20 cellular contexts compared by ENCODE assay signal in genomic region chr18:13280066-13280795, GRCh38.
A peak's percentile ranks its signal among the peaks of the same experiment; 100 is the strongest.
DNase-seq lines count a peak whose midpoint lies in the region; ATAC-seq and TF ChIP-seq lines count a peak whose summit lies in the region.
"Had no signal": no experiment of that assay in that cellular context is flagged by ENCODE, and none has a peak within 500 bp of the region (broad histone marks: within the 10 kb centered on the region; RNA-seq: fewer than 3 reads in every experiment).

No MANE protein-coding gene starts in this region.

- no peaks in the 10 kb centered on the region for H3K27me3 Mint-ChIP-seq in stimulated activated naive CD8-positive, alpha-beta T cell treated with anti-CD3 and anti-CD28 coated beads, Interleukin-15, amount 100 ng/mL, for 72 hours

- no peak overlapping the region for H3K4me3 ChIP-seq in heart left ventricle
- H3K4me3 ChIP-seq in right atrium auricular region: no peak overlapping the region
- no peak overlapping the region for H3K4me3 ChIP-seq in WERI-Rb-1 (ENCODE audit: low read depth, low read length)
- H3K4me3 ChIP-seq in fibroblast of villous mesenchyme (ENCODE audit: low read depth, low read length): no peak overlapping the region
- H3K4me3 ChIP-seq: GM12878, GM23248, hepatocyte, lung, ovary had no signal

- no peaks in the 10 kb centered on the region for H3K27me3 ChIP-seq in heart left ventricle
- H3K27me3 ChIP-seq in right atrium auricular region: no peaks in the 10 kb centered on the region
- no peaks in the 10 kb centered on the region for H3K27me3 ChIP-seq in WERI-Rb-1 (ENCODE audit: insufficient read depth, low read depth, severe bottlenecking)
- H3K27me3 ChIP-seq: hepatocyte, ovary had no signal

- H3K9me3 Mint-ChIP-seq in stimulated activated naive CD8-positive, alpha-beta T cell treated with anti-CD3 and anti-CD28 coated beads, Interleukin-15, amount 100 ng/mL, for 72 hours: peaks cover 5 to 13% of the 10 kb centered on the region in 2 donors

- H3K4me3 Mint-ChIP-seq in stimulated activated naive CD8-positive, alpha-beta T cell treated with anti-CD3 and anti-CD28 coated beads, Interleukin-15, amount 100 ng/mL, for 72 hours: peak overlapping the region; percentile 76 to 80

- DNase-seq in heart left ventricle (peak in 4 of 5 donors; percentile 47 to 70 (median 56)), right atrium auricular region (ENCODE audit: low spot score) (no peak), WERI-Rb-1 (no peak), fibroblast of villous mesenchyme (ENCODE audit: low read depth) (peak; percentile 27), LoVo (ENCODE audit: low spot score) (no peak)
- no peak for DNase-seq in stimulated activated naive CD8-positive, alpha-beta T cell treated with anti-CD3 and anti-CD28 coated beads, Interleukin-15, amount 100 ng/mL, for 72 hours
- DNase-seq: activated CD8-positive, alpha-beta memory T cell treated with anti-CD3 and anti-CD28 coated beads, Interleukin-2, amount 50 U/mL, for 48 hours; brain microvascular endothelial cell; GM23248; NCI-H1092 treated with DMSO at 0.1 percent for 48 hours; NCI-H526; ovary; stimulated activated CD8-positive, alpha-beta memory T cell treated with anti-CD3 and anti-CD28 coated beads, Interleukin-4, amount 100 ng/mL, for 48 hours had no signal

- peaks cover 0 to 27% (median 8%) of the 10 kb centered on the region in 9 donors for H3K36me3 ChIP-seq in heart left ventricle
- H3K36me3 ChIP-seq in right atrium auricular region: no peaks in the 10 kb centered on the region
- no peaks in the 10 kb centered on the region for H3K36me3 ChIP-seq in WERI-Rb-1
- H3K36me3 ChIP-seq: brain microvascular endothelial cell, ovary had no signal

- peak overlapping the region in 1 of 2 donors; percentile 87 for H3K27ac Mint-ChIP-seq in stimulated activated naive CD8-positive, alpha-beta T cell treated with anti-CD3 and anti-CD28 coated beads, Interleukin-15, amount 100 ng/mL, for 72 hours

- TF ChIP-seq CTCF in heart left ventricle (IDR thresholded peaks at IDR 0.05) (no peak), right atrium auricular region (IDR thresholded peaks at IDR 0.05) (no peak), WERI-Rb-1 (IDR thresholded peaks at IDR 0.05; ENCODE audit: low read depth, low read length) (no peak), fibroblast of villous mesenchyme (IDR thresholded peaks at IDR 0.05; ENCODE audit: insufficient read depth, low read depth, low read length) (no peak)

- H3K4me1 ChIP-seq in heart left ventricle (peaks cover 0 to 51% (median 28%) of the 10 kb centered on the region in 12 donors), right atrium auricular region (peaks cover 0 to 53% of the 10 kb centered on the region in 2 donors)

- 53 to 63% (median 59%) methylated on average over 11 of the region's 11 CpGs for WGBS in heart left ventricle, 4 donors

- ATAC-seq in heart left ventricle (peak; percentile 40 to 93 (median 60)), HG02610 (IDR thresholded peaks at IDR 0.05; ENCODE audit: unreplicated experiment) (no peak), GM18517 (IDR thresholded peaks at IDR 0.05; ENCODE audit: unreplicated experiment) (no peak)
- ATAC-seq in stimulated activated naive CD8-positive, alpha-beta T cell treated with anti-CD3 and anti-CD28 coated beads, Interleukin-15, amount 100 ng/mL, for 72 hours: no peak

- intact Hi-C loops in heart left ventricle (cut with DNase I): loop anchor here in 2 of 10 donors (10.0 kb wide), 3 partner anchors 95 to 225 kb away; no protein-coding TSS in a partner anchor

- peaks cover 100% of the 10 kb centered on the region for H3K4me1 Mint-ChIP-seq in stimulated activated naive CD8-positive, alpha-beta T cell treated with anti-CD3 and anti-CD28 coated beads, Interleukin-15, amount 100 ng/mL, for 72 hours

- H3K9me3 ChIP-seq in heart left ventricle: no peaks in the 10 kb centered on the region
- H3K9me3 ChIP-seq in right atrium auricular region: no peaks in the 10 kb centered on the region
- no peaks in the 10 kb centered on the region for H3K9me3 ChIP-seq in WERI-Rb-1 (ENCODE audit: severe bottlenecking)
- H3K9me3 ChIP-seq: ovary had no signal

- TF ChIP-seq POLR2A in heart left ventricle (IDR thresholded peaks at IDR 0.05): no peak

- H3K27ac ChIP-seq in heart left ventricle (peak overlapping the region in 7 of 12 donors; percentile 9 to 57 (median 28)), right atrium auricular region (peak overlapping the region in 1 of 2 donors; percentile 61), WERI-Rb-1 (peak overlapping the region; percentile 6)
- H3K27ac ChIP-seq: brain microvascular endothelial cell, epithelial cell of prostate, GM23248, hepatocyte, ovary, RWPE1 had no signal

Comparison
In these comparisons a context has a peak if more than half of its experiments do, and no peak if none do; other contexts are left out.
1. DNase-seq: peak in heart left ventricle (4 of 5) and fibroblast of villous mesenchyme (single experiment); none in right atrium auricular region (single experiment), WERI-Rb-1 (single experiment), stimulated activated naive CD8-positive, alpha-beta T cell treated with anti-CD3 and anti-CD28 coated beads, Interleukin-15, amount 100 ng/mL, for 72 hours (0 of 2) and LoVo (single experiment).
2. ATAC-seq: peak in heart left ventricle (4 of 4); none in stimulated activated naive CD8-positive, alpha-beta T cell treated with anti-CD3 and anti-CD28 coated beads, Interleukin-15, amount 100 ng/mL, for 72 hours (single experiment), HG02610 (single experiment) and GM18517 (single experiment).